13 cellular contexts compared by ENCODE assay signal in genomic region chr3:170751894-170752283, GRCh38.
DNase-seq lines count a peak whose midpoint lies in the region; TF ChIP-seq lines count a peak whose summit lies in the region.
"Had no signal": no experiment of that assay in that cellular context is flagged by ENCODE, and none has a peak within 500 bp of the region (broad histone marks: within the 10 kb centered on the region; RNA-seq: fewer than 3 reads in every experiment).

No MANE protein-coding gene starts in this region.

- H3K9me3 ChIP-seq in BLaER1 treated with 17β-estradiol and CSF1 and Interleukin-3, amounts not matched to agents 10 nM and 100 nM (replicated peaks in 1 of 11), result no peaks in the 10 kb centered on the region
- H3K9me3 ChIP-seq in SK-N-MC (ENCODE audit: low read depth, low read length) (no peaks in the 10 kb centered on the region), esophagus squamous epithelium (no peaks in the 10 kb centered on the region), osteoblast (ENCODE audit: low read depth, low read length) (no peaks in the 10 kb centered on the region)
- H3K9me3 ChIP-seq: ovary, uterus had no signal

- H3K4me2 ChIP-seq in BLaER1 treated with 17β-estradiol and CSF1 and Interleukin-3, amounts not matched to agents 10 nM and 100 nM, result peak overlapping the region; percentile 3 to 59 (median 47); a peak in 15 of 22 replicates
- H3K4me2 ChIP-seq in osteoblast (ENCODE audit: insufficient read depth, low read length), result peak overlapping the region; percentile 37

- no peak overlapping the region for H3K27ac ChIP-seq in BLaER1 treated with 17β-estradiol and CSF1 and Interleukin-3, amounts not matched to agents 10 nM and 100 nM
- peak overlapping the region; percentile 89; the same call in 1 of the 2 replicates for H3K27ac ChIP-seq in SK-N-MC
- H3K27ac ChIP-seq in esophagus squamous epithelium, result peak overlapping the region in 3 of 4 donors; percentile 19 to 50 (median 49)
- H3K27ac ChIP-seq in osteoblast (ENCODE audit: low read depth, low read length), result peak overlapping the region; percentile 82

- no peak overlapping the region for H3K9ac ChIP-seq in BLaER1 treated with 17β-estradiol and CSF1 and Interleukin-3, amounts not matched to agents 10 nM and 100 nM
- H3K9ac ChIP-seq in SK-N-MC (ENCODE audit: insufficient read length), result no peak overlapping the region

- no peak for TF ChIP-seq POLR2A in esophagus squamous epithelium (IDR thresholded peaks at IDR 0.05)

- H3K36me3 ChIP-seq in BLaER1 treated with 17β-estradiol and CSF1 and Interleukin-3, amounts not matched to agents 10 nM and 100 nM, result no peaks in the 10 kb centered on the region
- no peaks in the 10 kb centered on the region for H3K36me3 ChIP-seq in SK-N-MC (ENCODE audit: insufficient read depth, low read length)
- no peaks in the 10 kb centered on the region for H3K36me3 ChIP-seq in esophagus squamous epithelium
- no peaks in the 10 kb centered on the region for H3K36me3 ChIP-seq in osteoblast (ENCODE audit: insufficient read depth, low read length)
- no peaks in the 10 kb centered on the region for H3K36me3 ChIP-seq in H7 (replicated peaks; ENCODE audit: control insufficient read depth, insufficient read depth, low read length)
- H3K36me3 ChIP-seq: ovary, uterus had no signal

- no peaks in the 10 kb centered on the region for H3K79me2 ChIP-seq in osteoblast (ENCODE audit: insufficient read depth, low read length)

- H4K20me1 ChIP-seq in BLaER1 treated with 17β-estradiol and CSF1 and Interleukin-3, amounts not matched to agents 10 nM and 100 nM, result no peaks in the 10 kb centered on the region
- no peaks in the 10 kb centered on the region for H4K20me1 ChIP-seq in osteoblast (ENCODE audit: insufficient read depth, low read length)

- no peak overlapping the region for H3K4me3 ChIP-seq in BLaER1 treated with 17β-estradiol and CSF1 and Interleukin-3, amounts not matched to agents 10 nM and 100 nM
- peak overlapping the region; percentile 38 for H3K4me3 ChIP-seq in SK-N-MC
- no peak overlapping the region for H3K4me3 ChIP-seq in esophagus squamous epithelium
- H3K4me3 ChIP-seq in osteoblast (ENCODE audit: insufficient read depth, low read length), result no peak overlapping the region
- H3K4me3 ChIP-seq in H7 (ENCODE audit: insufficient read depth, low read depth, low read length), result no peak overlapping the region
- H3K4me3 ChIP-seq: ovary, uterus had no signal

- no peaks in the 10 kb centered on the region for H3K27me3 ChIP-seq in BLaER1 treated with 17β-estradiol and CSF1 and Interleukin-3, amounts not matched to agents 10 nM and 100 nM
- H3K27me3 ChIP-seq in esophagus squamous epithelium (no peaks in the 10 kb centered on the region), osteoblast (ENCODE audit: insufficient read depth, low read length) (no peaks in the 10 kb centered on the region), H7 (ENCODE audit: control insufficient read depth, insufficient read depth, low read length) (no peaks in the 10 kb centered on the region)
- H3K27me3 ChIP-seq: ovary, uterus had no signal

- peaks cover 0 to 15% (median 9%) of the 10 kb centered on the region in 10 experiments; a peak in 14 of 20 replicates for H3K4me1 ChIP-seq in BLaER1 treated with 17β-estradiol and CSF1 and Interleukin-3, amounts not matched to agents 10 nM and 100 nM
- H3K4me1 ChIP-seq in esophagus squamous epithelium (peaks cover 0 to 31% (median 16%) of the 10 kb centered on the region in 3 donors), osteoblast (ENCODE audit: insufficient read depth, low read length) (peaks cover 47% of the 10 kb centered on the region)
- H3K4me1 ChIP-seq: uterus had no signal

- DNase-seq in SK-N-MC (ENCODE audit: low read depth, low spot score) (no peak), esophagus squamous epithelium (lab: John Stamatoyannopoulos, UW) (no peak), osteoblast (ENCODE audit: insufficient read length, low spot score, missing footprints) (no peak), SK-N-DZ (ENCODE audit: low spot score) (no peak), iPS-NIHi7 (ENCODE audit: extremely low spot score) (no peak), H7 (no peak), inferior parietal cortex (ENCODE audit: extremely low spot score) (no peak)
- DNase-seq: hippocampal formation; NCI-H2029; stimulated activated CD8-positive, alpha-beta memory T cell treated with anti-CD3 and anti-CD28 coated beads, Interleukin-4, amount 100 ng/mL, for 48 hours had no signal

- intact Hi-C loops in esophagus squamous epithelium (cut with DNase I), result no loop called here

- TF ChIP-seq CTCF in esophagus squamous epithelium (IDR thresholded peaks at IDR 0.05), result no peak
- TF ChIP-seq CTCF in osteoblast (IDR thresholded peaks at IDR 0.05; ENCODE audit: extremely low read depth, low read depth, low read length), result no peak

- 0 to 25% methylated on average over 1 of the region's 1 CpG for WGBS in esophagus squamous epithelium, 2 donors

- H2AFZ ChIP-seq in osteoblast (ENCODE audit: low read length), result no peak overlapping the region

Comparison
In these comparisons a context has a peak if more than half of its experiments do, and no peak if none do; other contexts are left out.
1. H3K27ac ChIP-seq: peak in SK-N-MC (single experiment), esophagus squamous epithelium (3 of 4) and osteoblast (single experiment); none in BLaER1 treated with 17β-estradiol and CSF1 and Interleukin-3, amounts not matched to agents 10 nM and 100 nM (0 of 11).